ENCODE assay signal across 1 cellular context in the genomic region with DNA sequence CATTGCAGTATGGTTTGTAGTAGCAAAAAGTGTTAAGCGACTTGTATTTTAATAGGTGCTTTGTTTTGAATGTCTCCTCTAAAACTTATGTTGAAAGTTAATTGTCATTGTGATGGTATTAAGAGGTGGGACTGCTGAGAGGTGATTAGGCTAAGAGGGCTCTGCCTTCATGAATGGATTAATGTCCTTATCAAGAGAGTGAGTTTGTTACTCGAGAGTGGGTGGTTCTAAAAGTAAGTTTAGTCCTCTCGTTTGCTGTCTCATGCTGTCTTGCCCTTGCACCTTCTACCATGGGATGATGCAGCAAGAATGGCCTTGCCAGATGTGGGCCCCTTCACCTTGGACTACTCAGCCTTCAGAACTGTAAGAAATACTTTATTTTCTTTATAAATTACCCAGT.
TF ChIP-seq lines count a peak whose summit lies in the region.

No MANE protein-coding gene starts in this region.

TF ChIP-seq in K562, 482 proteins besides CTCF, POLR2A, EP300 and RAD21 (continued from another document):
- TF ChIP-seq SRSF7 (optimal IDR thresholded peaks at IDR 0.05; ENCODE audit: low read depth, low read length) = no peak
- TF ChIP-seq DNMT1 (IDR thresholded peaks at IDR 0.05) = no peak
- TF ChIP-seq, protein P1, sequence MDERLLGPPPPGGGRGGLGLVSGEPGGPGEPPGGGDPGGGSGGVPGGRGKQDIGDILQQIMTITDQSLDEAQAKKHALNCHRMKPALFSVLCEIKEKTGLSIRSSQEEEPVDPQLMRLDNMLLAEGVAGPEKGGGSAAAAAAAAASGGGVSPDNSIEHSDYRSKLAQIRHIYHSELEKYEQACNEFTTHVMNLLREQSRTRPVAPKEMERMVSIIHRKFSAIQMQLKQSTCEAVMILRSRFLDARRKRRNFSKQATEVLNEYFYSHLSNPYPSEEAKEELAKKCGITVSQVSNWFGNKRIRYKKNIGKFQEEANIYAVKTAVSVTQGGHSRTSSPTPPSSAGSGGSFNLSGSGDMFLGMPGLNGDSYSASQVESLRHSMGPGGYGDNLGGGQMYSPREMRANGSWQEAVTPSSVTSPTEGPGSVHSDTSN (CRISPR knock-in tag; IDR thresholded peaks at IDR 0.05; ENCODE audit: low read depth) = no peak
- TF ChIP-seq, protein P1 (tag; conservative IDR thresholded peaks at IDR 0.05; ENCODE audit: low read depth) = no peak
- TF ChIP-seq MEF2A (IDR thresholded peaks at IDR 0.05; ENCODE audit: control insufficient read depth, low read depth, low read length) = no peak
- no peak for TF ChIP-seq BRD9 (IDR thresholded peaks at IDR 0.05; ENCODE audit: low read depth, partially characterized antibody)
- peak; percentile 19 for TF ChIP-seq TAF9B (IDR thresholded peaks at IDR 0.05; ENCODE audit: partially characterized antibody)
- TF ChIP-seq, protein P2, sequence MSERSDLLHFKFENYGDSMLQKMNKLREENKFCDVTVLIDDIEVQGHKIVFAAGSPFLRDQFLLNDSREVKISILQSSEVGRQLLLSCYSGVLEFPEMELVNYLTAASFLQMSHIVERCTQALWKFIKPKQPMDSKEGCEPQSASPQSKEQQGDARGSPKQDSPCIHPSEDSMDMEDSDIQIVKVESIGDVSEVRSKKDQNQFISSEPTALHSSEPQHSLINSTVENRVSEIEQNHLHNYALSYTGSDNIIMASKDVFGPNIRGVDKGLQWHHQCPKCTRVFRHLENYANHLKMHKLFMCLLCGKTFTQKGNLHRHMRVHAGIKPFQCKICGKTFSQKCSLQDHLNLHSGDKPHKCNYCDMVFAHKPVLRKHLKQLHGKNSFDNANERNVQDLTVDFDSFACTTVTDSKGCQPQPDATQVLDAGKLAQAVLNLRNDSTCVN (CRISPR knock-in tag; IDR thresholded peaks at IDR 0.05) = no peak
- TF ChIP-seq TRIM24 (IDR thresholded peaks at IDR 0.05) = peak; percentile 30 to 60; a peak in 2 of 4 replicates
- no peak for TF ChIP-seq EZH2 (IDR thresholded peaks at IDR 0.05; ENCODE audit: borderline replicate concordance, low read depth, low read length)
- TF ChIP-seq, protein P3, sequence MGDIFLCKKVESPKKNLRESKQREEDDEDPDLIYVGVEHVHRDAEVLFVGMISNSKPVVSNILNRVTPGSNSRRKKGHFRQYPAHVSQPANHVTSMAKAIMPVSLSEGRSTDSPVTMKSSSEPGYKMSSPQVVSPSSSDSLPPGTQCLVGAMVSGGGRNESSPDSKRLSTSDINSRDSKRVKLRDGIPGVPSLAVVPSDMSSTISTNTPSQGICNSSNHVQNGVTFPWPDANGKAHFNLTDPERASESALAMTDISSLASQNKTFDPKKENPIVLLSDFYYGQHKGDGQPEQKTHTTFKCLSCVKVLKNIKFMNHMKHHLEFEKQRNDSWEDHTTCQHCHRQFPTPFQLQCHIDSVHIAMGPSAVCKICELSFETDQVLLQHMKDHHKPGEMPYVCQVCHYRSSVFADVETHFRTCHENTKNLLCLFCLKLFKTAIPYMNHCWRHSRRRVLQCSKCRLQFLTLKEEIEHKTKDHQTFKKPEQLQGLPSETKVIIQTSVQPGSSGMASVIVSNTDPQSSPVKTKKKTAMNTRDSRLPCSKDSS (IDR thresholded peaks at IDR 0.05; ENCODE audit: low read depth, partially characterized antibody) = no peak
- no peak for TF ChIP-seq U2AF1 (optimal IDR thresholded peaks at IDR 0.05; ENCODE audit: low read depth, low read length)
- no peak for TF ChIP-seq GATA2 (CRISPR knock-in tag; IDR thresholded peaks at IDR 0.05)
- TF ChIP-seq, protein P4, sequence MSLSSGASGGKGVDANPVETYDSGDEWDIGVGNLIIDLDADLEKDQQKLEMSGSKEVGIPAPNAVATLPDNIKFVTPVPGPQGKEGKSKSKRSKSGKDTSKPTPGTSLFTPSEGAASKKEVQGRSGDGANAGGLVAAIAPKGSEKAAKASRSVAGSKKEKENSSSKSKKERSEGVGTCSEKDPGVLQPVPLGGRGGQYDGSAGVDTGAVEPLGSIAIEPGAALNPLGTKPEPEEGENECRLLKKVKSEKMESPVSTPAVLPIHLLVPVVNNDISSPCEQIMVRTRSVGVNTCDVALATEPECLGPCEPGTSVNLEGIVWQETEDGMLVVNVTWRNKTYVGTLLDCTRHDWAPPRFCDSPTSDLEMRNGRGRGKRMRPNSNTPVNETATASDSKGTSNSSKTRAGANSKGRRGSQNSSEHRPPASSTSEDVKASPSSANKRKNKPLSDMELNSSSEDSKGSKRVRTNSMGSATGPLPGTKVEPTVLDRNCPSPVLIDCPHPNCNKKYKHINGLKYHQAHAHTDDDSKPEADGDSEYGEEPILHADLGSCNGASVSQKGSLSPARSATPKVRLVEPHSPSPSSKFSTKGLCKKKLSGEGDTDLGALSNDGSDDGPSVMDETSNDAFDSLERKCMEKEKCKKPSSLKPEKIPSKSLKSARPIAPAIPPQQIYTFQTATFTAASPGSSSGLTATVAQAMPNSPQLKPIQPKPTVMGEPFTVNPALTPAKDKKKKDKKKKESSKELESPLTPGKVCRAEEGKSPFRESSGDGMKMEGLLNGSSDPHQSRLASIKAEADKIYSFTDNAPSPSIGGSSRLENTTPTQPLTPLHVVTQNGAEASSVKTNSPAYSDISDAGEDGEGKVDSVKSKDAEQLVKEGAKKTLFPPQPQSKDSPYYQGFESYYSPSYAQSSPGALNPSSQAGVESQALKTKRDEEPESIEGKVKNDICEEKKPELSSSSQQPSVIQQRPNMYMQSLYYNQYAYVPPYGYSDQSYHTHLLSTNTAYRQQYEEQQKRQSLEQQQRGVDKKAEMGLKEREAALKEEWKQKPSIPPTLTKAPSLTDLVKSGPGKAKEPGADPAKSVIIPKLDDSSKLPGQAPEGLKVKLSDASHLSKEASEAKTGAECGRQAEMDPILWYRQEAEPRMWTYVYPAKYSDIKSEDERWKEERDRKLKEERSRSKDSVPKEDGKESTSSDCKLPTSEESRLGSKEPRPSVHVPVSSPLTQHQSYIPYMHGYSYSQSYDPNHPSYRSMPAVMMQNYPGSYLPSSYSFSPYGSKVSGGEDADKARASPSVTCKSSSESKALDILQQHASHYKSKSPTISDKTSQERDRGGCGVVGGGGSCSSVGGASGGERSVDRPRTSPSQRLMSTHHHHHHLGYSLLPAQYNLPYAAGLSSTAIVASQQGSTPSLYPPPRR (CRISPR knock-in tag; IDR thresholded peaks at IDR 0.05; ENCODE audit: borderline replicate concordance) = no peak
- TF ChIP-seq, protein P5, sequence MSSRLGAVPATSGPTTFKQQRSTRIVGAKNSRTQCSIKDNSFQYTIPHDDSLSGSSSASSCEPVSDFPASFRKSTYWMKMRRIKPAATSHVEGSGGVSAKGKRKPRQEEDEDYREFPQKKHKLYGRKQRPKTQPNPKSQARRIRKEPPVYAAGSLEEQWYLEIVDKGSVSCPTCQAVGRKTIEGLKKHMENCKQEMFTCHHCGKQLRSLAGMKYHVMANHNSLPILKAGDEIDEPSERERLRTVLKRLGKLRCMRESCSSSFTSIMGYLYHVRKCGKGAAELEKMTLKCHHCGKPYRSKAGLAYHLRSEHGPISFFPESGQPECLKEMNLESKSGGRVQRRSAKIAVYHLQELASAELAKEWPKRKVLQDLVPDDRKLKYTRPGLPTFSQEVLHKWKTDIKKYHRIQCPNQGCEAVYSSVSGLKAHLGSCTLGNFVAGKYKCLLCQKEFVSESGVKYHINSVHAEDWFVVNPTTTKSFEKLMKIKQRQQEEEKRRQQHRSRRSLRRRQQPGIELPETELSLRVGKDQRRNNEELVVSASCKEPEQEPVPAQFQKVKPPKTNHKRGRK (tag; IDR thresholded peaks at IDR 0.05) = no peak
- TF ChIP-seq, protein P6, sequence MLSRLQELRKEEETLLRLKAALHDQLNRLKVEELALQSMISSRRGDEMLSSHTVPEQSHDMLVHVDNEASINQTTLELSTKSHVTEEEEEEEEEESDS (CRISPR knock-in tag; IDR thresholded peaks at IDR 0.05) = no peak
- no peak for TF ChIP-seq FUS (optimal IDR thresholded peaks at IDR 0.05; ENCODE audit: low read depth, low read length)
- no peak for TF ChIP-seq TBP (optimal IDR thresholded peaks at IDR 0.05; ENCODE audit: low read depth, low read length)
